In the genomic region with DNA sequence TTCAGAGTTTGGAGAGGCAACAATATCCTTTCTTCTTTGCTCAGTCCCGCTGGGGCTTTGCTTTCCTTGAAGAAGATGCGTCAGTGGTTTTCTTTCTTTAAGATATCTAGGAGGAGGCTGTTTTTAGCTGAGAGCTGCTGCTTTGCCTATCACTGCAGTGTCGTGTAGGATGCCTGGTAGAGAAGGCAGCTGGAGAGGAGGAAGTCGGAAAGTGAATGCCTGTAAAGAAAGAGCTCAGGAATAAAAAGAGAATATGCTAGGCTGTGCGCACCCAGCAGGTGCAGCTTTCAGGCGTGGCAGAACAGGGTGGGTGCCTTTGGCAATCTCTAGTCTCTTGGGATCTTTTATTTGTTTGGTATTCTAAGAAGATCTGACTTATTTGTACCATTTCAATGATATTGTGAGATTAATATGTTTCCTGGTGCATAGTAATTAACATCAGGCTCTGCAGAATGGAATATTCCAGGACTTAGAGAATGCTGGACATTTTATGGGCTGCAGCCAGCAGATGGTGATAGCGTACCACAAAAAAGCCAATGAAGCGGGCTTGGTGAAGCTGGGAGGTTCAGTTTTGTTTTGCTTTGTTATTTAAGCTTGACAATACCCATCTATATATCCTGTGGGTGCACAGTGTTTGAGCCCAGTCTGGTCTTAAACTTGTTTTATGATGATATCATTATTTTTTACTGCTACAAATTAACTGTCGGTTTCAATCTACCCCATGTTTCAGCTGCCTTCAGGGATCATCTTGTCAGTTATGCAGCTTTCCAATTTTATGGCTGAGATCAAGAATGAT, we compare ENCODE assay signal across 10 cellular contexts. TPM values are rescaled to one million over a fixed set of nuclear protein-coding genes. Genes with fewer than 3 reads are reported as not detected.
DNase-seq lines count a peak whose midpoint lies in the region.
"Had no signal": no experiment of that assay in that cellular context is flagged by ENCODE, and none has a peak within 500 bp of the region (broad histone marks: within the 10 kb centered on the region; RNA-seq: fewer than 3 reads in every experiment).

No MANE protein-coding gene starts in this region.

- H3K9me2 ChIP-seq in GM23248 (ENCODE audit: insufficient read depth), result no peaks in the 10 kb centered on the region

- no peaks in the 10 kb centered on the region for H3K4me1 Mint-ChIP-seq in immature natural killer cell

- H3K9me3 ChIP-seq in GM23248 (ENCODE audit: low read depth), result no peaks in the 10 kb centered on the region
- H3K9me3 ChIP-seq in SJCRH30 (replicated peaks), result no peaks in the 10 kb centered on the region
- H3K9me3 ChIP-seq: BLaER1 treated with 17β-estradiol and CSF1 and Interleukin-3, amounts not matched to agents 10 nM and 100 nM had no signal

- peaks cover 0 to 3% (median 0%) of the 10 kb centered on the region in 6 donors for H3K9me3 Mint-ChIP-seq in immature natural killer cell

- peak overlapping the region; percentile 57 for H2AFZ ChIP-seq in GM23248

- in situ Hi-C loops in GM23248 (cut with MboI), result loop anchor here (5.0 to 25.0 kb wide), 3 partner anchors 250 to 475 kb away; no protein-coding TSS in a partner anchor

- H3K4me1 ChIP-seq in GM23248 (ENCODE audit: insufficient read depth) (no peaks in the 10 kb centered on the region), SJCRH30 (peaks cover 16% of the 10 kb centered on the region)
- H3K4me1 ChIP-seq: BLaER1 treated with 17β-estradiol and CSF1 and Interleukin-3, amounts not matched to agents 10 nM and 100 nM had no signal

- 39% methylated on average over 9 of the region's 9 CpGs for WGBS in GM23248 (ENCODE audit: low coverage in 1 of 2, low lambda C conversion rate in 2 of 2, missing lambda C conversion rate in 2 of 2), 2 experiments

- no peak overlapping the region for H3K27ac Mint-ChIP-seq in immature natural killer cell

- H4K20me1 ChIP-seq in GM23248 (ENCODE audit: insufficient read depth), result no peaks in the 10 kb centered on the region
- H4K20me1 ChIP-seq: BLaER1 treated with 17β-estradiol and CSF1 and Interleukin-3, amounts not matched to agents 10 nM and 100 nM had no signal

- no peaks in the 10 kb centered on the region for H3F3A ChIP-seq in GM23248 (ENCODE audit: insufficient read depth)

- no peaks in the 10 kb centered on the region for H3K36me3 Mint-ChIP-seq in immature natural killer cell

- H3K4me3 ChIP-seq in GM23248 (no peak overlapping the region), SJCRH30 (peak overlapping the region; percentile 11)
- H3K4me3 ChIP-seq: BLaER1 treated with 17β-estradiol and CSF1 and Interleukin-3, amounts not matched to agents 10 nM and 100 nM had no signal

- H3K27me3 Mint-ChIP-seq in immature natural killer cell (ENCODE audit: low read depth in 3 of 3), result peaks cover 0 to 10% (median 5%) of the 10 kb centered on the region in 3 donors

- H3K36me3 ChIP-seq in GM23248 (ENCODE audit: low read depth) (no peaks in the 10 kb centered on the region), SJCRH30 (no peaks in the 10 kb centered on the region)
- H3K36me3 ChIP-seq: BLaER1 treated with 17β-estradiol and CSF1 and Interleukin-3, amounts not matched to agents 10 nM and 100 nM had no signal

- DNase-seq in NCI-H1417 (lab: John Stamatoyannopoulos, UW) (peak; percentile 48 to 85 (median 65)), NCI-H1417 treated with DMSO at 0.1 percent for 48 hours (lab: John Stamatoyannopoulos, UW) (no peak), GM23248 (peak; percentile 79), LHCN-M2 (ENCODE audit: low read depth) (peak; percentile 73), SJCRH30 (peak; percentile 86 to 98), brain pericyte (ENCODE audit: low read depth, low spot score) (peak; percentile 43), immature natural killer cell (peak; percentile 15 to 31 (median 15))
- DNase-seq in stimulated activated CD4-positive, alpha-beta T cell treated with anti-CD3 and anti-CD28 coated beads, Interleukin-12 subunit alpha, Interleukin-12 subunit beta, amount 100 ng/mL, for 24 hours (ENCODE audit: low read depth in 2 of 2), result peak; percentile 13 to 22

- H3K27me3 ChIP-seq in GM23248 (replicated peaks; ENCODE audit: insufficient read depth), result no peaks in the 10 kb centered on the region
- H3K27me3 ChIP-seq in SJCRH30, result no peaks in the 10 kb centered on the region; the same call in 1 of the 2 replicates
- H3K27me3 ChIP-seq: BLaER1 treated with 17β-estradiol and CSF1 and Interleukin-3, amounts not matched to agents 10 nM and 100 nM had no signal

- no peak overlapping the region for H3K4me3 Mint-ChIP-seq in immature natural killer cell

- no peak overlapping the region for H3K27ac ChIP-seq in GM23248
- peak overlapping the region; percentile 14 for H3K27ac ChIP-seq in SJCRH30
- H3K27ac ChIP-seq: BLaER1 treated with 17β-estradiol and CSF1 and Interleukin-3, amounts not matched to agents 10 nM and 100 nM; epithelial cell of prostate had no signal

- H3K79me2 ChIP-seq in GM23248 (ENCODE audit: insufficient read depth), result no peaks in the 10 kb centered on the region

- no peak overlapping the region for H3K4me2 ChIP-seq in GM23248 (ENCODE audit: unreplicated experiment)
- H3K4me2 ChIP-seq: BLaER1 treated with 17β-estradiol and CSF1 and Interleukin-3, amounts not matched to agents 10 nM and 100 nM had no signal

- H3K9ac ChIP-seq in GM23248, result no peak overlapping the region
- H3K9ac ChIP-seq: BLaER1 treated with 17β-estradiol and CSF1 and Interleukin-3, amounts not matched to agents 10 nM and 100 nM had no signal

RNA-seq across cellular contexts. Expression of gene CAVIN2, which starts 34.9 kb away (rescaled TPM):
- 2.8 and 3.1 TPM in 2 replicates for total RNA-seq in GM23248 (2014; rRNA removed; shearing (Covaris generic))
- polyA plus RNA-seq in GM23248 (2016; fragmentation: Nextera tagmentation; extraction: Ambion mirVana), result 5.2 and 6.1 TPM in 2 replicates
- total RNA-seq in LHCN-M2 (2014; rRNA removed), result 388 and 506 TPM in 2 replicates
- polyA plus RNA-seq in LHCN-M2 (2012), result 228 TPM
- total RNA-seq in SJCRH30 (2014; rRNA removed; shearing (Covaris generic)), result 8.6 and 10.2 TPM in 2 replicates
- 10 to 100 TPM in 1 of 3 donors, 1 to 10 TPM in 1, under 1 TPM in 1; 0.34 to 13.9 (median 2.7) TPM for polyA plus RNA-seq in immature natural killer cell

Comparison
In these comparisons a context has a peak if more than half of its experiments do, and no peak if none do; other contexts are left out.
1. RNA of gene CAVIN2, which starts 34.9 kb away (total RNA-seq): 388 to 506 TPM in LHCN-M2; 8.6 to 10.2 TPM in SJCRH30 and 2.8 to 3.1 TPM in GM23248; every median in the first group is over 10 times any median in the second.